15 cellular contexts compared by ENCODE assay signal in the genomic region with DNA sequence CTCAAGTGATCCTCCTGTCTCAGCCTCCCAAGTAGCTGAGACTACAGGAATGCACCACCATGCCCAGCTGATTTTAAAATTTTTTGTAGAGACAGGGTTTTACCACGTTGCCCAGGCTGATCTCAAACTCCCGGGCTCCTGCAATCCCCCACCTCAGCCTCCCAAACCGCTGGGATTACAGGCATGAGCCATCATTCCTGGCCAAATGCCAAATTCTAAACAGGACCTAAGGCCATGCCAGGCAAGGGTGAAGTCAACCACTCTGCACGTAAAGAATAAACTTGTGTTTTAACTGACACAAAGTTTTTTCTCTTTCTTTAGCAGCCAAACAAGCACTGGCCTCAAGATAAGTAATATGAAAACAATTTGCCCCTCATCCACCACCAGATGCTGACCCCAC.
"Had no signal": no experiment of that assay in that cellular context is flagged by ENCODE, and none has a peak within 500 bp of the region (broad histone marks: within the 10 kb centered on the region; RNA-seq: fewer than 3 reads in every experiment).

No MANE protein-coding gene starts in this region.

- H3K36me3 ChIP-seq: neural progenitor cell, pancreas, tibial artery, uterus had no signal

- H3K27ac ChIP-seq: neural progenitor cell, pancreas, skin epidermis, tibial artery, uterus had no signal

- H3K4me2 ChIP-seq: neural progenitor cell had no signal

- DNase-seq: activated CD4-positive, alpha-beta T cell treated with anti-CD3 and anti-CD28 coated beads, Interleukin-2, amount 50 U/mL, for 4 hours; activated CD4-positive, CD25-positive, alpha-beta regulatory T cell treated with anti-CD3 and anti-CD28 coated beads, Interleukin-2, amount 50 U/mL, for 72 hours; activated T-cell treated with anti-CD3 and anti-CD28 coated beads, Interleukin-2, amount 50 U/mL, for 1 hour; amniotic stem cell; effector memory CD8-positive, alpha-beta T cell; hypothalamus; kidney glomerular epithelial cell; midbrain; pancreas; retina; tibial artery; uterus had no signal

- H3K27me3 ChIP-seq: neural progenitor cell, pancreas, uterus had no signal

- H3K4me1 ChIP-seq: neural progenitor cell, pancreas, tibial artery, uterus had no signal

- H2AFZ ChIP-seq: neural progenitor cell had no signal

- ATAC-seq: activated naive CD4-positive, alpha-beta T cell treated with anti-CD3 and anti-CD28 coated beads, Interleukin-2, amount 50 U/mL, for 72 hours; effector memory CD8-positive, alpha-beta T cell; pancreas had no signal

- H3K4me3 ChIP-seq: neural progenitor cell, pancreas, skin epidermis, tibial artery, uterus had no signal

- H3K9me3 ChIP-seq: pancreas, tibial artery, uterus had no signal

- H3K9ac ChIP-seq: neural progenitor cell had no signal
